9 cellular contexts compared by ENCODE assay signal in the genomic region with DNA sequence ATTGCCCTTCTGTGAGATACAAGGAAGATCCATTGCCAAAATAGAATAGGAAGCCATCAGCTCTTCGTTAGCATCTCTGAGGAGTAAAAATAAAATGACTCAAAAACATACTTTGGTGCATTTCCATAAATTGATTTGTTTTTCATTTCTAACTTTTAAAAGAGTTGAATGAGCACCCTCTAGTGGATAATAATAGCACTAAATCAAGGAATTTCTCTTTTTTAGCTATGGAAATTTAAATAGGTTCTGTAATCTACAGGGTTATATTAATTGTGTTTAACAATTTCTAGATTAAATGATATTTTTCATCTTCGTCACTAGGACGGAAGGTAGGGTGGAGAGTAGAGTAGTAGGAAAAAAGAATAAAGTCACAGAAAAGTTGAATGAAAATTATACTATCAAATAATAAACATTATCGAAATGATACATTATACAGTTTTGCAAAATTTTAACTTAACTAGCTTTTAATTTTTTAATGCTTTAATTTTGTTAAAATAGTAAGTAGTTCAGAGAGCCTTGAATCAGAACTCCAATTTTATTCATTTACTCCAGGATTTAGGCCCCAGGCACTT. TPM values are rescaled to one million over a fixed set of nuclear protein-coding genes. Genes with fewer than 3 reads are reported as not detected.
A peak's percentile ranks its signal among the peaks of the same experiment; 100 is the strongest.
DNase-seq lines count a peak whose midpoint lies in the region; ATAC-seq, FAIRE-seq and TF ChIP-seq lines count a peak whose summit lies in the region.
"Had no signal": no experiment of that assay in that cellular context is flagged by ENCODE, and none has a peak within 500 bp of the region (broad histone marks: within the 10 kb centered on the region; RNA-seq: fewer than 3 reads in every experiment).

No MANE protein-coding gene starts in this region.

- no peak overlapping the region for H3K9ac ChIP-seq in kidney (ENCODE audit: low read length in 2 of 2)
- H3K9ac ChIP-seq in neuronal stem cell (ENCODE audit: low read depth, low read length, poor library complexity): no peak overlapping the region

- H4K8ac ChIP-seq in neuronal stem cell (ENCODE audit: low read depth, low read length): no peak overlapping the region

- H3K23ac ChIP-seq in neuronal stem cell (ENCODE audit: low read depth, low read length, poor library complexity): no peak overlapping the region

- no peak overlapping the region for H2AK5ac ChIP-seq in neuronal stem cell (ENCODE audit: low read depth, low read length)

- no peak overlapping the region for H3K4me2 ChIP-seq in neuronal stem cell (ENCODE audit: insufficient read depth, low read length, poor library complexity, severe bottlenecking)

- no peak overlapping the region for H2BK5ac ChIP-seq in neuronal stem cell (ENCODE audit: low read length)

- H3K9me3 Mint-ChIP-seq in activated CD4-positive, alpha-beta memory T cell treated with anti-CD3 and anti-CD28 coated beads for 36 hours: peaks cover 9% of the 10 kb centered on the region

- intact Hi-C loops in kidney (cut with DNase I): no loop called here
- intact Hi-C loops in activated CD4-positive, alpha-beta memory T cell treated with anti-CD3 and anti-CD28 coated beads for 36 hours (cut with micrococcal nuclease): loop anchor here (1.0 kb wide), 1 partner anchor 65 kb away; no protein-coding TSS in a partner anchor

- H3K79me1 ChIP-seq in neuronal stem cell (ENCODE audit: low read depth, low read length): no peaks in the 10 kb centered on the region

- H3K14ac ChIP-seq in neuronal stem cell (ENCODE audit: low read length): no peak overlapping the region

- H3K27me3 Mint-ChIP-seq in activated CD4-positive, alpha-beta memory T cell treated with anti-CD3 and anti-CD28 coated beads for 36 hours: no peaks in the 10 kb centered on the region
- H3K27me3 Mint-ChIP-seq: IgD-negative memory B cell had no signal

- H3K9me3 ChIP-seq in kidney (ENCODE audit: control insufficient read depth in 1 of 2, low read length in 2 of 2): no peaks in the 10 kb centered on the region
- H3K9me3 ChIP-seq in neuronal stem cell (replicated peaks in 1 of 2; ENCODE audit: control insufficient read depth in 2 of 2, insufficient read depth in 1 of 2, low read depth in 1 of 2, low read length in 2 of 2): peaks cover 0 to 6% of the 10 kb centered on the region in 2 donors

- H4K91ac ChIP-seq in neuronal stem cell (ENCODE audit: low read depth, low read length, poor library complexity): no peak overlapping the region

- H3K4me3 ChIP-seq in kidney (ENCODE audit: low read length in 2 of 2): no peak overlapping the region
- no peak overlapping the region for H3K4me3 ChIP-seq in neuronal stem cell (ENCODE audit: low read length in 2 of 2)

- CTCF ChIA-PET in activated CD4-positive, alpha-beta memory T cell treated with anti-CD3 and anti-CD28 coated beads for 36 hours (lab: Charles Lee): interaction anchor here (0.7 to 3.8 kb wide), 21 partner anchors 13 to 96 kb away, joined by 3 to 52 read pairs (median 4); partner anchors contain the start of genes ARL13B and PROS1

- peak; percentile 96 for FAIRE-seq in kidney (lab: Jason Lieb, UNC)

- H3K4me1 Mint-ChIP-seq in activated CD4-positive, alpha-beta memory T cell treated with anti-CD3 and anti-CD28 coated beads for 36 hours (ENCODE audit: low read depth): peaks cover 75% of the 10 kb centered on the region

- POLR2A ChIA-PET in activated CD4-positive, alpha-beta memory T cell treated with anti-CD3 and anti-CD28 coated beads for 36 hours (lab: Charles Lee): no interaction called here

- H3K4me1 ChIP-seq in kidney (ENCODE audit: control insufficient read depth in 1 of 2, insufficient read depth in 1 of 2, low read depth in 1 of 2, low read length in 2 of 2) (no peaks in the 10 kb centered on the region), neuronal stem cell (ENCODE audit: control insufficient read depth in 2 of 2, insufficient read depth in 1 of 2, low read depth in 1 of 2, low read length in 2 of 2) (no peaks in the 10 kb centered on the region)

- H2BK15ac ChIP-seq in neuronal stem cell (ENCODE audit: low read length): no peak overlapping the region

- DNase-seq in HCEC 1CT (peak; percentile 48), kidney (no peak), neuronal stem cell (ENCODE audit: low spot score) (no peak)
- no peak for DNase-seq in stimulated activated CD4-positive, alpha-beta T cell treated with anti-CD3 and anti-CD28 coated beads, Interleukin-4, amount 100 ng/mL, for 1 hour
- DNase-seq in activated CD4-positive, alpha-beta memory T cell treated with anti-CD3 and anti-CD28 coated beads for 36 hours: no peak

- WGBS in neuronal stem cell (ENCODE audit: extremely low coverage in 2 of 2, insufficient read length in 2 of 2, insufficient replicate concordance in 1 of 2), 2 donors: no CpG with 5 or more reads among the region's 4 CpGs

- H2AFZ ChIP-seq in neuronal stem cell (ENCODE audit: low read length): no peak overlapping the region

- H3K36me3 ChIP-seq in kidney (ENCODE audit: control insufficient read depth in 1 of 2, insufficient read depth in 2 of 2, low read length in 2 of 2) (peaks cover 3 to 6% of the 10 kb centered on the region in 2 donors), neuronal stem cell (replicated peaks in 1 of 2; ENCODE audit: control insufficient read depth in 2 of 2, insufficient read depth in 2 of 2, low read length in 2 of 2) (peaks cover 0 to 38% of the 10 kb centered on the region in 2 donors)

- no peak overlapping the region for H3K4ac ChIP-seq in neuronal stem cell (ENCODE audit: low read length)

- H2BK120ac ChIP-seq in neuronal stem cell (ENCODE audit: low read depth, low read length): no peak overlapping the region

- no peak overlapping the region for H3K4me3 Mint-ChIP-seq in activated CD4-positive, alpha-beta memory T cell treated with anti-CD3 and anti-CD28 coated beads for 36 hours

- H3K27ac Mint-ChIP-seq in activated CD4-positive, alpha-beta memory T cell treated with anti-CD3 and anti-CD28 coated beads for 36 hours: no peak overlapping the region

- H3K27me3 ChIP-seq in neuronal stem cell (ENCODE audit: control insufficient read depth in 3 of 3, insufficient read depth in 3 of 3, low read depth in 1 of 3, low read length in 3 of 3): no peaks in the 10 kb centered on the region

- peaks cover 47% of the 10 kb centered on the region for H3K36me3 Mint-ChIP-seq in activated CD4-positive, alpha-beta memory T cell treated with anti-CD3 and anti-CD28 coated beads for 36 hours

- ATAC-seq in GM21515 (IDR thresholded peaks at IDR 0.05; ENCODE audit: unreplicated experiment): no peak

- H3K18ac ChIP-seq in neuronal stem cell (ENCODE audit: low read length): no peak overlapping the region

- H2BK12ac ChIP-seq in neuronal stem cell (ENCODE audit: low read length): no peak overlapping the region

- no peak overlapping the region for H3K27ac ChIP-seq in C4-2B
- H3K27ac ChIP-seq in VCaP: no peak overlapping the region
- no peak overlapping the region for H3K27ac ChIP-seq in kidney (ENCODE audit: low read depth in 2 of 2, low read length in 2 of 2)
- H3K27ac ChIP-seq in neuronal stem cell (replicated peaks; ENCODE audit: low read length): no peak overlapping the region

- peak; percentile 69 for TF ChIP-seq CTCF in C4-2B (conservative IDR thresholded peaks at IDR 0.05)
- peak; percentile 73 for TF ChIP-seq CTCF in VCaP (conservative IDR thresholded peaks at IDR 0.05)
- peak; percentile 21 for TF ChIP-seq CTCF in kidney (IDR thresholded peaks at IDR 0.05; ENCODE audit: borderline replicate concordance, extremely low read depth, insufficient read depth)

RNA-seq across cellular contexts. Expression of gene NSUN3, which starts 6.5 kb away (rescaled TPM):
- 16.3 TPM for total RNA-seq in kidney
- 6.5 TPM for polyA plus RNA-seq in kidney (ENCODE audit: insufficient read depth, low read depth, low replicate concordance)
- 7.8 TPM for polyA plus RNA-seq in neuronal stem cell (2013, experiment 1 of 2)
- polyA plus RNA-seq in neuronal stem cell (2013, experiment 2 of 2): 8.0 TPM
- total RNA-seq in activated CD4-positive, alpha-beta memory T cell treated with anti-CD3 and anti-CD28 coated beads for 36 hours: 10 to 100 TPM; 15.3 to 16.2 TPM

RNA-seq across cellular contexts. Expression of gene DHFR2, which starts 6.6 kb away (rescaled TPM):
- 9.9 TPM for total RNA-seq in kidney
- 4.0 TPM for polyA plus RNA-seq in kidney (ENCODE audit: insufficient read depth, low read depth, low replicate concordance)
- polyA plus RNA-seq in neuronal stem cell (2013, experiment 1 of 2): 4.7 TPM
- 4.9 TPM for polyA plus RNA-seq in neuronal stem cell (2013, experiment 2 of 2)
- total RNA-seq in activated CD4-positive, alpha-beta memory T cell treated with anti-CD3 and anti-CD28 coated beads for 36 hours: 1 to 10 TPM; 6.8 to 9.7 TPM

RNA-seq across cellular contexts. Expression of gene STX19, which starts 40.9 kb away (rescaled TPM):
- not detected for total RNA-seq in kidney
- 0.47 TPM for polyA plus RNA-seq in kidney (ENCODE audit: insufficient read depth, low read depth, low replicate concordance)
- polyA plus RNA-seq in neuronal stem cell (2013, experiment 1 of 2): not detected
- not detected for polyA plus RNA-seq in neuronal stem cell (2013, experiment 2 of 2)
- total RNA-seq in activated CD4-positive, alpha-beta memory T cell treated with anti-CD3 and anti-CD28 coated beads for 36 hours: not detected

Comparison
In these comparisons a context has a peak if more than half of its experiments do, and no peak if none do; other contexts are left out.
1. CTCF ChIP-seq: peak in every context shown above with its lines; median percentile 73 in VCaP; 69 in C4-2B; 21 in kidney.